In the genomic region with DNA sequence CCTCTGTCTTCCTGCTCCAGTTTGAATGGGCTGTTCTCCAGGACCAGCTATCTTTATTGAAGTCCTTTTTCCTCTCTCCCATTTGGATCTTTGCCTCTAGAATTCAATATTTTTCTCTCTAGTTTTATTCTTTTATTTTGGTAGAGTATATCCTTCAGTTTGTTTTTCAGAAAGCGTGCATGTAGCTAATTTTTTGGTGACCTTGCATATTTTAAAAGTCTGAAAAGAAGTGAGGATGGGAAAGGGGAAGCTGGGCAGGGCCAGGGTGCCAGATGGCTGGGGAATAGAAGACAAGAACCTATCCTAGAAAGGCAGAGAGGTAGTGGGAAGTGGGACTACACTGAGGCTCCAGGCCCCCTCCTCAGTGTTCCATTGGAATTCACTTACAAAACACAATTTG, we compare ENCODE assay signal across 29 cellular contexts.
"Had no signal": no experiment of that assay in that cellular context is flagged by ENCODE, and none has a peak within 500 bp of the region (broad histone marks: within the 10 kb centered on the region; RNA-seq: fewer than 3 reads in every experiment).

No MANE protein-coding gene starts in this region.

- H3K4me2 ChIP-seq: smooth muscle cell had no signal

- H3K27ac ChIP-seq: neutrophil, pancreas, prostate gland, skin epidermis, spleen, suprapubic skin, testis, tibial artery, transverse colon, upper lobe of right lung, uterus had no signal

- H3K36me3 Mint-ChIP-seq: natural killer cell, type B pancreatic cell had no signal

- FAIRE-seq: pancreas had no signal

- H3K4me3 Mint-ChIP-seq: naive thymus-derived CD4-positive, alpha-beta T cell; natural killer cell; nephron; stimulated activated memory B cell treated with anti-CD40 and anti-IgM and Interleukin-4, amounts not matched to agents 10 μg/mL and 1 μg/mL and 100 μg/mL, for 72 hours; stimulated activated naive CD8-positive, alpha-beta T cell treated with anti-CD3 and anti-CD28 coated beads, Interleukin-15, amount 100 ng/mL, for 72 hours; type B pancreatic cell had no signal

- ATAC-seq: naive thymus-derived CD4-positive, alpha-beta T cell; natural killer cell; pancreas; right cardiac atrium; sciatic nerve; stimulated activated memory B cell treated with anti-CD40 and anti-IgM and Interleukin-4, amounts not matched to agents 10 μg/mL and 1 μg/mL and 100 μg/mL, for 72 hours; stimulated activated naive CD8-positive, alpha-beta T cell treated with anti-CD3 and anti-CD28 coated beads, Interleukin-15, amount 100 ng/mL, for 72 hours; stimulated activated naive CD8-positive, alpha-beta T cell treated with anti-CD3 and anti-CD28 coated beads, Interleukin-15, Interleukin-2, amounts not matched to agents 100 U/mL and 50 U/mL, for 24 hours; upper lobe of right lung had no signal

- H3K4me1 ChIP-seq: pancreas, prostate gland, spleen, suprapubic skin, testis, tibial artery, transverse colon, upper lobe of right lung, uterus had no signal

- H3K27ac Mint-ChIP-seq: naive thymus-derived CD4-positive, alpha-beta T cell; natural killer cell; nephron; stimulated activated memory B cell treated with anti-CD40 and anti-IgM and Interleukin-4, amounts not matched to agents 10 μg/mL and 1 μg/mL and 100 μg/mL, for 72 hours; stimulated activated naive CD8-positive, alpha-beta T cell treated with anti-CD3 and anti-CD28 coated beads, Interleukin-15, amount 100 ng/mL, for 72 hours; type B pancreatic cell had no signal

- H3K4me3 ChIP-seq: pancreas, prostate gland, skin epidermis, smooth muscle cell, spleen, suprapubic skin, testis, tibial artery, transverse colon, upper lobe of right lung, uterus had no signal

- DNase-seq: naive thymus-derived CD4-positive, alpha-beta T cell; natural killer cell; nucleus accumbens; pancreas; right cardiac atrium; spleen; stimulated activated CD4-positive, alpha-beta T cell treated with anti-CD3 and anti-CD28 coated beads, Interleukin-12 subunit alpha, Interleukin-12 subunit beta, amount 100 ng/mL, for 4 hours; stimulated activated CD4-positive, alpha-beta T cell treated with anti-CD3 and anti-CD28 coated beads, Interleukin-1b, Interleukin-23, amount 100 ng/mL, for 48 hours; stimulated activated CD4-positive, alpha-beta T cell treated with anti-CD3 and anti-CD28 coated beads, Interleukin-4, amount 100 ng/mL, for 1 hour; stimulated activated CD4-positive, alpha-beta T cell treated with anti-CD3 and anti-CD28 coated beads, Interleukin-4, amount 100 ng/mL, for 4 hours; stimulated activated CD8-positive, alpha-beta memory T cell treated with anti-CD3 and anti-CD28 coated beads, Interleukin-4, amount 100 ng/mL, for 48 hours; stimulated activated naive CD4-positive, alpha-beta T cell; stimulated activated naive CD8-positive, alpha-beta T cell treated with anti-CD3 and anti-CD28 coated beads, Interleukin-15, amount 100 ng/mL, for 72 hours; stimulated activated naive CD8-positive, alpha-beta T cell treated with anti-CD3 and anti-CD28 coated beads, Interleukin-15, Interleukin-2, amounts not matched to agents 100 U/mL and 50 U/mL, for 24 hours; substantia nigra; testis; tibial artery; transverse colon; upper lobe of right lung; uterus had no signal

- H3K9me3 ChIP-seq: neutrophil, pancreas, prostate gland, suprapubic skin, testis, tibial artery, transverse colon, upper lobe of right lung, uterus had no signal

- H3K36me3 ChIP-seq: neutrophil, pancreas, prostate gland, spleen, suprapubic skin, tibial artery, transverse colon, upper lobe of right lung, uterus had no signal

- H3K27me3 ChIP-seq: neutrophil, pancreas, suprapubic skin, testis, tibial artery, transverse colon, upper lobe of right lung, uterus had no signal

- H3K4me1 Mint-ChIP-seq: naive thymus-derived CD4-positive, alpha-beta T cell; natural killer cell; nephron; stimulated activated naive CD8-positive, alpha-beta T cell treated with anti-CD3 and anti-CD28 coated beads, Interleukin-15, amount 100 ng/mL, for 72 hours had no signal
